ENCODE assay signal across 8 cellular contexts in the genomic region with DNA sequence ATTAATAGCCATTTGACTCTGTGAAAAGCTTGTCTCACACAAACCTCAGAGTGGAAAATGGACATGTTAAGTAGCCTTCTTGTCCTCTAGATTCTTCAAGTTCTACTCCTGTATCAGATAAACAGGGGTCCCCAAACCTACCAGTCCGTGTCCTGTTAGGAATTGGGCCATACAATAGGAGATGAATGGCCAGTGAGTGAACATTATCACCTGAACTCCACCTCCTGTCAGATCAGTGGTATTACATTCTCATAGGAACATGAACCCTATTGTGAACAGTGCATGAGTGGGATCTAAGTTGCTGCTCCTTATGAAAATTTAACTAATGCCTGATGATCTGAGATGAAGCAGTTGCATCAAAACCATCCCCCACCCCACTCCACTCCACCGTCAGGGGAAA.
DNase-seq lines count a peak whose midpoint lies in the region; FAIRE-seq and TF ChIP-seq lines count a peak whose summit lies in the region.

No MANE protein-coding gene starts in this region.

- H3K27me3 ChIP-seq in keratinocyte (ENCODE audit: control insufficient read depth, extremely low read depth, insufficient read depth, low read length) (peaks cover 5% of the 10 kb centered on the region), esophagus squamous epithelium (no peaks in the 10 kb centered on the region), spleen (replicated peaks in 1 of 7) (no peaks in the 10 kb centered on the region)

- no peaks in the 10 kb centered on the region for H3K9me1 ChIP-seq in keratinocyte (ENCODE audit: control insufficient read depth, extremely low read depth, insufficient read depth, low read length)

- H3K4me3 ChIP-seq in HEK293 (ENCODE audit: low read depth, low read length) (no peak overlapping the region), keratinocyte (ENCODE audit: control insufficient read depth in 2 of 3, extremely low read depth in 1 of 3, insufficient read depth in 2 of 3, low read depth in 1 of 3, low read length in 3 of 3) (no peak overlapping the region), esophagus squamous epithelium (no peak overlapping the region), spleen (no peak overlapping the region)

- H3K4me1 ChIP-seq in HEK293 (ENCODE audit: control insufficient read depth, insufficient read depth, low read length), result no peaks in the 10 kb centered on the region
- H3K4me1 ChIP-seq in keratinocyte (ENCODE audit: control insufficient read depth, extremely low read depth, insufficient read depth, low read length), result no peaks in the 10 kb centered on the region
- no peaks in the 10 kb centered on the region for H3K4me1 ChIP-seq in esophagus squamous epithelium
- no peaks in the 10 kb centered on the region for H3K4me1 ChIP-seq in spleen

- H3K27ac ChIP-seq in HEK293 (ENCODE audit: extremely low read depth, low read depth, low read length) (no peak overlapping the region), keratinocyte (ENCODE audit: control insufficient read depth, insufficient read depth, low read length) (no peak overlapping the region), esophagus squamous epithelium (no peak overlapping the region), spleen (no peak overlapping the region)

- H3K36me3 ChIP-seq in HEK293 (ENCODE audit: control insufficient read depth in 2 of 2, insufficient read depth in 1 of 2, low read length in 2 of 2), result no peaks in the 10 kb centered on the region
- no peaks in the 10 kb centered on the region for H3K36me3 ChIP-seq in keratinocyte (ENCODE audit: control insufficient read depth in 2 of 2, extremely low read depth in 1 of 2, insufficient read depth in 2 of 2, low read length in 2 of 2)
- H3K36me3 ChIP-seq in esophagus squamous epithelium, result no peaks in the 10 kb centered on the region
- H3K36me3 ChIP-seq in spleen, result no peaks in the 10 kb centered on the region

- H3K9me3 ChIP-seq in HEK293 (ENCODE audit: control insufficient read depth, insufficient read depth, low read depth, low read length), result no peaks in the 10 kb centered on the region
- no peaks in the 10 kb centered on the region for H3K9me3 ChIP-seq in keratinocyte (ENCODE audit: control insufficient read depth, low read depth, low read length)
- no peaks in the 10 kb centered on the region for H3K9me3 ChIP-seq in esophagus squamous epithelium
- H3K9me3 ChIP-seq in spleen, result peaks cover 0 to 3% (median 0%) of the 10 kb centered on the region in 8 donors

- dilution Hi-C loops in keratinocyte (cut with MboI; ENCODE audit: extremely low pct_ligation_motif_present, low sequenced_read_pairs), result no loop called here

- no peak overlapping the region for H3K9ac ChIP-seq in keratinocyte (ENCODE audit: control insufficient read depth, extremely low read depth, insufficient read depth, low read length)

- TF ChIP-seq CTCF in GM10248 (IDR thresholded peaks at IDR 0.05; ENCODE audit: control extremely low read depth, extremely low read depth, low read depth, missing control alignments), result peak; percentile 37
- no peak for TF ChIP-seq CTCF in HEK293 (tag by site-specific recombination; IDR thresholded peaks at IDR 0.05)
- TF ChIP-seq CTCF in keratinocyte (optimal IDR thresholded peaks at IDR 0.05 in 1 of 3, IDR thresholded peaks at IDR 0.05 in 1 of 3, conservative IDR thresholded peaks at IDR 0.05 in 1 of 3; ENCODE audit: extremely low read depth in 1 of 3, insufficient read depth in 2 of 3, low read length in 3 of 3), result peak; percentile 47 to 62 (median 58)
- peak in 1 of 6 experiments; percentile 46 for TF ChIP-seq CTCF in esophagus squamous epithelium (IDR thresholded peaks at IDR 0.05)
- peak in 5 of 11 experiments; percentile 7 to 30 (median 12) for TF ChIP-seq CTCF in spleen (IDR thresholded peaks at IDR 0.05 in 8 of 11, conservative IDR thresholded peaks at IDR 0.05 in 3 of 11)

- H4K20me1 ChIP-seq in keratinocyte (ENCODE audit: control insufficient read depth, extremely low read depth, insufficient read depth, low read length), result no peaks in the 10 kb centered on the region

- intact Hi-C loops in esophagus squamous epithelium (cut with DNase I), result no loop called here
- intact Hi-C loops in spleen (cut with DNase I; ENCODE audit: low total_unique reads), result no loop called here

- TF ChIP-seq POLR2A in esophagus squamous epithelium (IDR thresholded peaks at IDR 0.05), result no peak
- no peak for TF ChIP-seq POLR2A in spleen (IDR thresholded peaks at IDR 0.05)

- H2AFZ ChIP-seq in keratinocyte (ENCODE audit: control insufficient read depth, low read length), result no peak overlapping the region

- FAIRE-seq in keratinocyte (lab: Jason Lieb, UNC), result peak; percentile 90

- DNase-seq in GM10248 (ENCODE audit: extremely low spot score) (no peak), RPMI7951 (ENCODE audit: low read depth) (peak; percentile 0), keratinocyte (ENCODE audit: low read depth, low spot score) (no peak), esophagus squamous epithelium (lab: John Stamatoyannopoulos, UW) (no peak), GOT3 (lab: John Stamatoyannopoulos, UW) (no peak), spleen (no peak)
- no peak for DNase-seq in stimulated activated CD4-positive, alpha-beta T cell treated with anti-CD3 and anti-CD28 coated beads, Interleukin-12 subunit alpha, Interleukin-12 subunit beta, amount 100 ng/mL, for 4 hours

- CTCF ChIA-PET in GM10248 (lab: Yijun Ruan, JAX), result interaction anchor here (1.8 kb wide), 1 partner anchor 31 kb away, joined by 3 read pairs; no protein-coding TSS in a partner anchor
- CTCF ChIA-PET in HEK293 (lab: Yijun Ruan, JAX), result interaction anchor here (0.7 to 1.9 kb wide), 5 partner anchors 33 to 273 kb away, joined by 3 to 9 read pairs (median 3); no protein-coding TSS in a partner anchor

- 12 to 16% methylated on average over 2 of the region's 2 CpGs for WGBS in esophagus squamous epithelium, 2 donors
- WGBS in spleen, 5 donors, result 23 to 61% (median 26%) methylated on average over 2 of the region's 2 CpGs

- H3K79me2 ChIP-seq in keratinocyte (ENCODE audit: control insufficient read depth, insufficient read depth, low read length), result no peaks in the 10 kb centered on the region

- H3K4me2 ChIP-seq in keratinocyte (ENCODE audit: control insufficient read depth, extremely low read depth, insufficient read depth, low read depth, low read length), result no peak overlapping the region

- POLR2A ChIA-PET in GM10248 (lab: Yijun Ruan, JAX), result no interaction called here
- POLR2A ChIA-PET in HEK293 (lab: Yijun Ruan, JAX), result no interaction called here

TF ChIP-seq in HEK293, 187 proteins besides CTCF, POLR2A, EP300 and RAD21:
- TF ChIP-seq ZNF112 (tag by site-specific recombination; IDR thresholded peaks at IDR 0.05) (no peak), ZNF529 (tag by site-specific recombination; IDR thresholded peaks at IDR 0.05; ENCODE audit: insufficient replicate concordance) (no peak), ZNF354C (tag by site-specific recombination; IDR thresholded peaks at IDR 0.05; ENCODE audit: borderline replicate concordance, low read depth) (no peak), ZFHX2 (tag by site-specific recombination; conservative IDR thresholded peaks at IDR 0.05) (no peak), ZNF654 (tag by site-specific recombination; IDR thresholded peaks at IDR 0.05; ENCODE audit: low read depth) (peak; percentile 41)
